ENCODE assay signal across 8 cellular contexts in genomic region chr6:75284285-75285155, GRCh38. TPM values are rescaled to one million over a fixed set of nuclear protein-coding genes. Genes with fewer than 3 reads are reported as not detected.
A peak's percentile ranks its signal among the peaks of the same experiment; 100 is the strongest.
DNase-seq lines count a peak whose midpoint lies in the region; ATAC-seq lines count a peak whose summit lies in the region.

Gene TMEM30A (minus strand): TSS chr6:75284792. CDS start chr6:75284638, 154 bp downstream.

- ATAC-seq in GM21390 (IDR thresholded peaks at IDR 0.05; ENCODE audit: unreplicated experiment) (peak; percentile 91), memory B cell (ENCODE audit: low read depth) (peak; percentile 86)

- H3K9ac ChIP-seq in endocrine pancreas (ENCODE audit: control insufficient read depth, insufficient read depth, low read length), result peak within 1 kb of the TSS; percentile 78

- no peak within 1 kb of the TSS for H3K27ac Mint-ChIP-seq in memory B cell

- in situ Hi-C loops in Caki2 (cut with HindIII; ENCODE audit: low pct_unique_long_range_greater_than_20kb, low sequenced_read_pairs), result no loop called here

- no peaks in the 10 kb centered on the region for H3K9me3 Mint-ChIP-seq in memory B cell

- DNase-seq in Caki2 (ENCODE audit: low read depth) (peak; percentile 99), HUDEP-2 (lab: John Stamatoyannopoulos, UW; ENCODE audit: unreplicated experiment in 76 of 76) (peak; percentile 57 to 99 (median 98)), NOMO-1 treated with dmso at 0.1 percent for 144 hours (lab: John Stamatoyannopoulos, UW; ENCODE audit: unreplicated experiment) (peak; percentile 99), memory B cell (ENCODE audit: low spot score in 2 of 2) (peak; percentile 84 to 89)
- DNase-seq in activated CD8-positive, alpha-beta memory T cell treated with anti-CD3 and anti-CD28 coated beads for 48 hours (ENCODE audit: low read depth in 2 of 3, low spot score in 2 of 3), result peak; percentile 70 to 88 (median 82)
- DNase-seq in stimulated activated CD8-positive, alpha-beta memory T cell treated with anti-CD3 and anti-CD28 coated beads, Interleukin-12 subunit alpha, Interleukin-12 subunit beta, amount 100 ng/mL, for 24 hours (ENCODE audit: extremely low read depth), result peak; percentile 88

- H3K36me3 Mint-ChIP-seq in memory B cell, result peaks cover 2% of the 10 kb centered on the region

- H3K27me3 Mint-ChIP-seq in memory B cell, result no peaks in the 10 kb centered on the region

- no peak within 1 kb of the TSS for H3K4me3 Mint-ChIP-seq in memory B cell

- H3K27me3 ChIP-seq in endocrine pancreas (ENCODE audit: control insufficient read depth, insufficient read depth, low read length), result no peaks in the 10 kb centered on the region

- H3K9me3 ChIP-seq in endocrine pancreas (ENCODE audit: control insufficient read depth, low read length), result no peaks in the 10 kb centered on the region

- peaks cover 36% of the 10 kb centered on the region for H3K4me1 ChIP-seq in endocrine pancreas (ENCODE audit: control insufficient read depth, insufficient read depth, low read length)

- no peaks in the 10 kb centered on the region for H3K36me3 ChIP-seq in endocrine pancreas (ENCODE audit: control insufficient read depth, insufficient read depth, low read length)

- peaks cover 17% of the 10 kb centered on the region for H3K4me1 Mint-ChIP-seq in memory B cell

- H3K4me3 ChIP-seq in endocrine pancreas (ENCODE audit: control insufficient read depth, insufficient read depth, low read length), result peak within 1 kb of the TSS; percentile 99

RNA-seq across cellular contexts. Expression of gene TMEM30A, which starts in this region (rescaled TPM):
- 101 and 103 TPM in 2 replicates for total RNA-seq in Caki2 (2014; rRNA removed; shearing (Covaris generic); ENCODE audit: low replicate concordance)

Comparison
In these comparisons a context has a peak if more than half of its experiments do, and no peak if none do; other contexts are left out.
1. Peak in every context shown above with its lines: DNase-seq, ATAC-seq and H3K4me3 ChIP-seq.